In the genomic region with DNA sequence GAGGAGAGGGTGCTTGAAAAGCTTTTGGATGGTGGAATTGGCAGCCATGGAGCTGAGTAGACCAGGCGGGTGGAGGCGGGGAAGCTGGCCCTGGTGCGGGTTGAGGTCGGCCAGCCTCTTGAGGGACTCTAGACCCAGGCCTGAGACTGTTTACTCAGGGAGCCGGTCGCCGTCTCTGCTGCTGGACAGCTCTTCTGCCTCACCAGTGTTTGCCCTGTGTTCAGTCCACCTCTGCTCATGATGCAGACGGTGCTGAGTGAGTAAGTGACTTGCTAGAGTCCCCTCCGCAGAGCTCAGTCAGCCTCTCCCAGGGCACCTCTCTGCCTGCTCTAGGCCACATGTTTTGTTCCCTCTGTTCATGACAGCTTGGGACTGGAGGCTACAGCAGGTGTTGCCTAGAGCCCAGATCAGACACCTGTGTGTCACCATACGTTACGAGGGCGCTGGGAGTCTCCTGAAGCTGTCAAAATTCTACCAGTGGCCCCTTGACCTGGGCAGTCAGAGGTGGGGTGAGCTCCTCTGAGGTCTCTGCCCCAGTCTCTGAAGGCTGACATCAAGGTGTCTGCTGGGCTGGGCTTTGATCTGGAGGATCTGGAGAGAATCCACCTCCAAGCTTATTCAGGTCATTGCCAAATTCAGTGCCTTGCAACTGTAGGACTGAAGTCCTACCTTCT, we compare ENCODE assay signal across 1 cellular context.
TF ChIP-seq lines count a peak whose summit lies in the region.

No MANE protein-coding gene starts in this region.

TF ChIP-seq in HEK293, 187 proteins besides CTCF, POLR2A, EP300 and RAD21:
- TF ChIP-seq, protein P1, sequence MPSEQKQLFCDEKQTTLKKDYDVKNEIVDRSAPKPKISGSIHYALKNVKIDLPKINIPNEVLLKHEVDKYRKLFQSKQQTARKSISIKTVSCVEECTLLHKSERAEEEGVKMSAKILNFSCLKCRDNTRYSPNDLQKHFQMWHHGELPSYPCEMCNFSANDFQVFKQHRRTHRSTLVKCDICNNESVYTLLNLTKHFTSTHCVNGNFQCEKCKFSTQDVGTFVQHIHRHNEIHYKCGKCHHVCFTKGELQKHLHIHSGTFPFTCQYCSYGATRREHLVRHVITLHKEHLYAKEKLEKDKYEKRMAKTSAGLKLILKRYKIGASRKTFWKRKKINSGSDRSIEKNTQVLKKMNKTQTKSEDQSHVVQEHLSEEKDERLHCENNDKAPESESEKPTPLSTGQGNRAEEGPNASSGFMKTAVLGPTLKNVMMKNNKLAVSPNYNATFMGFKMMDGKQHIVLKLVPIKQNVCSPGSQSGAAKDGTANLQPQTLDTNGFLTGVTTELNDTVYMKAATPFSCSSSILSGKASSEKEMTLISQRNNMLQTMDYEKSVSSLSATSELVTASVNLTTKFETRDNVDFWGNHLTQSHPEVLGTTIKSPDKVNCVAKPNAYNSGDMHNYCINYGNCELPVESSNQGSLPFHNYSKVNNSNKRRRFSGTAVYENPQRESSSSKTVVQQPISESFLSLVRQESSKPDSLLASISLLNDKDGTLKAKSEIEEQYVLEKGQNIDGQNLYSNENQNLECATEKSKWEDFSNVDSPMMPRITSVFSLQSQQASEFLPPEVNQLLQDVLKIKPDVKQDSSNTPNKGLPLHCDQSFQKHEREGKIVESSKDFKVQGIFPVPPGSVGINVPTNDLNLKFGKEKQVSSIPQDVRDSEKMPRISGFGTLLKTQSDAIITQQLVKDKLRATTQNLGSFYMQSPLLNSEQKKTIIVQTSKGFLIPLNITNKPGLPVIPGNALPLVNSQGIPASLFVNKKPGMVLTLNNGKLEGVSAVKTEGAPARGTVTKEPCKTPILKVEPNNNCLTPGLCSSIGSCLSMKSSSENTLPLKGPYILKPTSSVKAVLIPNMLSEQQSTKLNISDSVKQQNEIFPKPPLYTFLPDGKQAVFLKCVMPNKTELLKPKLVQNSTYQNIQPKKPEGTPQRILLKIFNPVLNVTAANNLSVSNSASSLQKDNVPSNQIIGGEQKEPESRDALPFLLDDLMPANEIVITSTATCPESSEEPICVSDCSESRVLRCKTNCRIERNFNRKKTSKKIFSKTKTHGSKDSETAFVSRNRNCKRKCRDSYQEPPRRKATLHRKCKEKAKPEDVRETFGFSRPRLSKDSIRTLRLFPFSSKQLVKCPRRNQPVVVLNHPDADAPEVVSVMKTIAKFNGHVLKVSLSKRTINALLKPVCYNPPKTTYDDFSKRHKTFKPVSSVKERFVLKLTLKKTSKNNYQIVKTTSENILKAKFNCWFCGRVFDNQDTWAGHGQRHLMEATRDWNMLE (tag by site-specific recombination; conservative IDR thresholded peaks at IDR 0.05; ENCODE audit: low read depth) = no peak
- TF ChIP-seq, protein P2, sequence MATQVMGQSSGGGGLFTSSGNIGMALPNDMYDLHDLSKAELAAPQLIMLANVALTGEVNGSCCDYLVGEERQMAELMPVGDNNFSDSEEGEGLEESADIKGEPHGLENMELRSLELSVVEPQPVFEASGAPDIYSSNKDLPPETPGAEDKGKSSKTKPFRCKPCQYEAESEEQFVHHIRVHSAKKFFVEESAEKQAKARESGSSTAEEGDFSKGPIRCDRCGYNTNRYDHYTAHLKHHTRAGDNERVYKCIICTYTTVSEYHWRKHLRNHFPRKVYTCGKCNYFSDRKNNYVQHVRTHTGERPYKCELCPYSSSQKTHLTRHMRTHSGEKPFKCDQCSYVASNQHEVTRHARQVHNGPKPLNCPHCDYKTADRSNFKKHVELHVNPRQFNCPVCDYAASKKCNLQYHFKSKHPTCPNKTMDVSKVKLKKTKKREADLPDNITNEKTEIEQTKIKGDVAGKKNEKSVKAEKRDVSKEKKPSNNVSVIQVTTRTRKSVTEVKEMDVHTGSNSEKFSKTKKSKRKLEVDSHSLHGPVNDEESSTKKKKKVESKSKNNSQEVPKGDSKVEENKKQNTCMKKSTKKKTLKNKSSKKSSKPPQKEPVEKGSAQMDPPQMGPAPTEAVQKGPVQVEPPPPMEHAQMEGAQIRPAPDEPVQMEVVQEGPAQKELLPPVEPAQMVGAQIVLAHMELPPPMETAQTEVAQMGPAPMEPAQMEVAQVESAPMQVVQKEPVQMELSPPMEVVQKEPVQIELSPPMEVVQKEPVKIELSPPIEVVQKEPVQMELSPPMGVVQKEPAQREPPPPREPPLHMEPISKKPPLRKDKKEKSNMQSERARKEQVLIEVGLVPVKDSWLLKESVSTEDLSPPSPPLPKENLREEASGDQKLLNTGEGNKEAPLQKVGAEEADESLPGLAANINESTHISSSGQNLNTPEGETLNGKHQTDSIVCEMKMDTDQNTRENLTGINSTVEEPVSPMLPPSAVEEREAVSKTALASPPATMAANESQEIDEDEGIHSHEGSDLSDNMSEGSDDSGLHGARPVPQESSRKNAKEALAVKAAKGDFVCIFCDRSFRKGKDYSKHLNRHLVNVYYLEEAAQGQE (tag by site-specific recombination; IDR thresholded peaks at IDR 0.05) = peak; percentile 85
- no peak for TF ChIP-seq ZNF221 (tag by site-specific recombination; IDR thresholded peaks at IDR 0.05; ENCODE audit: borderline replicate concordance)
TF ChIP-seq in HEK293: peak in this region for 1.
